ENCODE assay signal across 34 cellular contexts in genomic region chr3:165212580-165212979, GRCh38. TPM values are rescaled to one million over a fixed set of nuclear protein-coding genes. Genes with fewer than 3 reads are reported as not detected.
"Had no signal": no experiment of that assay in that cellular context is flagged by ENCODE, and none has a peak within 500 bp of the region (broad histone marks: within the 10 kb centered on the region; RNA-seq: fewer than 3 reads in every experiment).

No MANE protein-coding gene starts in this region.

- H3K36me3 ChIP-seq: neural progenitor cell, ovary, spleen, stomach, suprapubic skin, tibial artery, transverse colon, upper lobe of right lung, uterus had no signal

- H3K27ac Mint-ChIP-seq: naive thymus-derived CD4-positive, alpha-beta T cell; natural killer cell; nephron; neural progenitor cell; progenitor cell of endocrine pancreas; stimulated activated naive B cell treated with anti-CD40 and anti-IgM and Interleukin-4, amounts not matched to agents 10 μg/mL and 1 μg/mL and 100 μg/mL, for 72 hours; stimulated activated naive CD8-positive, alpha-beta T cell treated with anti-CD3 and anti-CD28 coated beads, Interleukin-15, Interleukin-2, amounts not matched to agents 100 ng/mL and 50 ng/mL, for 24 hours; type B pancreatic cell had no signal

- H3K4me3 ChIP-seq: neural progenitor cell, ovary, psoas muscle, skin epidermis, smooth muscle cell, spleen, stomach, suprapubic skin, testis, tibial artery, transverse colon, upper lobe of right lung, uterus had no signal

- H3K9ac ChIP-seq: neural progenitor cell, parathyroid adenoma had no signal

- H3K9me3 Mint-ChIP-seq: nephron; neural progenitor cell; stimulated activated naive B cell treated with anti-CD40 and anti-IgM and Interleukin-4, amounts not matched to agents 10 μg/mL and 1 μg/mL and 100 μg/mL, for 72 hours; stimulated activated naive CD8-positive, alpha-beta T cell treated with anti-CD3 and anti-CD28 coated beads, Interleukin-15, Interleukin-2, amounts not matched to agents 100 ng/mL and 50 ng/mL, for 24 hours; type B pancreatic cell had no signal

- H3K4me1 Mint-ChIP-seq: naive thymus-derived CD4-positive, alpha-beta T cell; natural killer cell; nephron; neural progenitor cell; stimulated activated naive B cell treated with anti-CD40 and anti-IgM and Interleukin-4, amounts not matched to agents 10 μg/mL and 1 μg/mL and 100 μg/mL, for 72 hours had no signal

- H3K4me2 ChIP-seq: neural progenitor cell, smooth muscle cell had no signal

- H2AFZ ChIP-seq: neural progenitor cell, parathyroid adenoma had no signal

- H3K4me1 ChIP-seq: neural progenitor cell, parathyroid adenoma, psoas muscle, spleen, stomach, suprapubic skin, testis, tibial artery, transverse colon, upper lobe of right lung, uterus had no signal

- H3K36me3 Mint-ChIP-seq: naive thymus-derived CD4-positive, alpha-beta T cell; natural killer cell; neural progenitor cell; stimulated activated naive B cell treated with anti-CD40 and anti-IgM and Interleukin-4, amounts not matched to agents 10 μg/mL and 1 μg/mL and 100 μg/mL, for 72 hours; type B pancreatic cell had no signal

- H3K4me3 Mint-ChIP-seq: naive thymus-derived CD4-positive, alpha-beta T cell; natural killer cell; nephron; neural progenitor cell; stimulated activated naive B cell treated with anti-CD40 and anti-IgM and Interleukin-4, amounts not matched to agents 10 μg/mL and 1 μg/mL and 100 μg/mL, for 72 hours; stimulated activated naive CD8-positive, alpha-beta T cell treated with anti-CD3 and anti-CD28 coated beads, Interleukin-15, Interleukin-2, amounts not matched to agents 100 ng/mL and 50 ng/mL, for 24 hours; type B pancreatic cell had no signal

- H3K79me2 ChIP-seq: parathyroid adenoma had no signal

- DNase-seq: naive thymus-derived CD4-positive, alpha-beta T cell; natural killer cell; occipital lobe; ovary; posterior cingulate gyrus; psoas muscle; right cardiac atrium; spleen; stimulated activated CD4-positive, alpha-beta T cell treated with anti-CD3 and anti-CD28 coated beads, Interleukin-12 subunit alpha, Interleukin-12 subunit beta, amount 100 ng/mL, for 4 hours; stimulated activated CD4-positive, alpha-beta T cell treated with anti-CD3 and anti-CD28 coated beads, Interleukin-1b, Interleukin-23, amount 100 ng/mL, for 48 hours; stimulated activated CD4-positive, alpha-beta T cell treated with anti-CD3 and anti-CD28 coated beads, Interleukin-4, amount 100 ng/mL, for 1 hour; stimulated activated CD4-positive, alpha-beta T cell treated with anti-CD3 and anti-CD28 coated beads, Interleukin-4, amount 100 ng/mL, for 4 hours; stimulated activated CD8-positive, alpha-beta memory T cell treated with anti-CD3 and anti-CD28 coated beads, Interleukin-4, amount 100 ng/mL, for 48 hours; stimulated activated naive B cell treated with anti-CD40 and anti-IgM and Interleukin-4, amounts not matched to agents 10 μg/mL and 1 μg/mL and 100 μg/mL, for 72 hours; stimulated activated naive CD4-positive, alpha-beta T cell treated with Interleukin-2 at 50 U/mL for 16 hours; stomach; testis; tibial artery; transverse colon; upper lobe of right lung; uterus had no signal

- H3K27ac ChIP-seq: neural progenitor cell, ovary, parathyroid adenoma, psoas muscle, skin epidermis, spleen, stomach, suprapubic skin, testis, tibial artery, transverse colon, upper lobe of right lung, uterus had no signal

- H3K9me3 ChIP-seq: ovary, psoas muscle, spleen, stomach, suprapubic skin, testis, tibial artery, transverse colon, upper lobe of right lung, uterus had no signal

- H3K27me3 Mint-ChIP-seq: stimulated activated naive B cell treated with anti-CD40 and anti-IgM and Interleukin-4, amounts not matched to agents 10 μg/mL and 1 μg/mL and 100 μg/mL, for 72 hours had no signal

- ATAC-seq: naive thymus-derived CD4-positive, alpha-beta T cell; natural killer cell; right cardiac atrium; sciatic nerve; stimulated activated naive B cell treated with anti-CD40 and anti-IgM and Interleukin-4, amounts not matched to agents 10 μg/mL and 1 μg/mL and 100 μg/mL, for 72 hours; upper lobe of right lung had no signal

- H3K27me3 ChIP-seq: ovary, spleen, stomach, suprapubic skin, testis, tibial artery, transverse colon, upper lobe of right lung, uterus had no signal

RNA-seq across cellular contexts. Expression of gene SLITRK3, which starts 16.4 kb away (rescaled TPM):
- total RNA-seq: naive thymus-derived CD4-positive, alpha-beta T cell; natural killer cell; osteoblast; progenitor cell of endocrine pancreas; renal cortical epithelial cell; sciatic nerve; smooth muscle cell; spleen; subcutaneous adipose tissue had no signal
- polyA plus RNA-seq: naive thymus-derived CD4-positive, alpha-beta T cell; smooth muscle cell; spleen had no signal
